ENCODE assay signal across 8 cellular contexts in the genomic region with DNA sequence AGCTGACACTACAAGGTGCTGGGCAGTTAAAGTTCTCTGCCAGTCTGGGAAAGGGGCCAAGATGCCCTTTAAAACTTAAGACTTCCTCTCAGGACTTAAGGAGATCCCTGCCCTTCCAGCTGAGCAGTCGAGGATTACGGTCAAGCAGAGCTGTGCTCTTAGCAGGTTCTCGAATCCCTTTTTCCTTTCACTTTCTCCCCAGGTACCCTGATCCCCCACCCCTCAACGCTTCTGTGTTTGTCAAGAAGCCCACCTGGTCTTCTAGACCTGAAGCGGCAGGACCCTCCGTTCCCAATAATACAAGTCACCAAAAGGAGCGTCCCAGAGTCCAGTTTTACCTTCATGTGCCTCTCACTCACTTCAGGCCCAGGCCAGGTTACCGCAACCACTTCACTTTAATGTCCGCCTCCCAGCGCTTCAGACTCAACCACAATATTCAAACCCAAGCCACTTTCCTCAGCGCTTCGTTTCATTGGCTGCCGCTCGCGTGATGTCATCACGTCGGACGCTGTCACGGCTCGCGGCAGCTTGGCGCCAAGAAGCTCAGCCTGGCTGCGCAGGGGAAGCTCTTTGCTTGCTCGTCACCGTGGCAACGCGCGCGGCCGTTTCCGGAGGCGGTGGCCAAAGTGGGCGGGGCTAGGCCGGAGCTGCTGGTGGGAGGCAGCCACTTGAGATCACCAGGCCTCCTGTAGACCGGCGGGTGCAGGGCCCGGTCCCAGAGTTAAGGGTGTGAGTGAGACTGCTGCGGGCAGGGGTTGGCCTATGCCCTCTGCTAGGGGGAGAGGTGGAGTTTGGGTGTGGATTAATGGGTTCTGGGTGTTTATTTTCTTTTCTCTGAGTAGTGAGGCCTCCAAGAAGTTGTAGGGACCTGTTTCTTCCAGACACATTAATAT. TPM values are rescaled to one million over a fixed set of nuclear protein-coding genes. Genes with fewer than 3 reads are reported as not detected.
DNase-seq lines count a peak whose midpoint lies in the region; ATAC-seq and TF ChIP-seq lines count a peak whose summit lies in the region.

KIF18A (minus strand) TSS at position 431 of the 893 bp plus-strand sequence. CDS start 10,209 bp downstream, outside the sequence.
A gene with protein sequence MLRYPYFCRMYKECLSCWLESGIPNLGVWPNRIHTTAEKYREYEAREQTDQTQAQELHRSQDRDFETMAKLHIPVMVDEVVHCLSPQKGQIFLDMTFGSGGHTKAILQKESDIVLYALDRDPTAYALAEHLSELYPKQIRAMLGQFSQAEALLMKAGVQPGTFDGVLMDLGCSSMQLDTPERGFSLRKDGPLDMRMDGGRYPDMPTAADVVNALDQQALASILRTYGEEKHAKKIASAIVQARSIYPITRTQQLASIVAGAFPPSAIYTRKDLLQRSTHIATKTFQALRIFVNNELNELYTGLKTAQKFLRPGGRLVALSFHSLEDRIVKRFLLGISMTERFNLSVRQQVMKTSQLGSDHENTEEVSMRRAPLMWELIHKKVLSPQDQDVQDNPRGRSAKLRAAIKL (plus strand): TSS at position 663 of the 893 bp plus-strand sequence. CDS start 4,947 bp downstream, outside the sequence.

- H3K4me3 ChIP-seq in AG04450 (ENCODE audit: low read depth, low read length) (peak within 1 kb of the TSS; percentile 74), spleen (peak within 1 kb of the TSS; percentile 52 to 74 (median 63))

- H3K4me3 Mint-ChIP-seq in WTC11: peak within 1 kb of the TSS; percentile 98
- H3K4me3 Mint-ChIP-seq in immature natural killer cell: peak within 1 kb of the TSS; percentile 94 to 98 (median 98)

- POLR2A ChIA-PET in AG04450 (lab: Yijun Ruan, JAX) (interaction anchor here (0.6 to 4.8 kb wide), 7 partner anchors 18 to 411 kb away, joined by 3 to 28 read pairs (median 3); partner anchors contain the start of gene BDNF), WTC11 (lab: Charles Lee) (interaction anchor here (0.6 to 1.9 kb wide), 5 partner anchors 9 to 409 kb away, joined by 3 to 10 read pairs (median 3); no protein-coding TSS in a partner anchor)

- WGBS in spleen, 5 donors: 0 to 1% (median 0%) methylated on average over 11 to 38 of the region's 38 CpGs

- H3K36me3 Mint-ChIP-seq in WTC11 (no peaks in the 10 kb centered on the region), immature natural killer cell (no peaks in the 10 kb centered on the region)

- peak within 1 kb of the TSS; percentile 96 for H3K27ac Mint-ChIP-seq in WTC11
- peak within 1 kb of the TSS; percentile 92 to 100 (median 99) for H3K27ac Mint-ChIP-seq in immature natural killer cell

- intact Hi-C loops in spleen (cut with DNase I; ENCODE audit: low total_unique reads): no loop called here

- TF ChIP-seq CTCF in AG04450 (IDR thresholded peaks at IDR 0.05; ENCODE audit: low read depth, low read length) (no peak), WTC11 (IDR thresholded peaks at IDR 0.05) (no peak), spleen (IDR thresholded peaks at IDR 0.05 in 8 of 11, conservative IDR thresholded peaks at IDR 0.05 in 3 of 11) (peak in 2 of 11 experiments; percentile 17 to 35)

- H3K9me3 Mint-ChIP-seq in WTC11 (no peaks in the 10 kb centered on the region), immature natural killer cell (no peaks in the 10 kb centered on the region)

- H3K27me3 Mint-ChIP-seq in WTC11 (ENCODE audit: low read depth) (no peaks in the 10 kb centered on the region), immature natural killer cell (ENCODE audit: low read depth in 3 of 3) (peaks cover 8 to 15% (median 11%) of the 10 kb centered on the region in 3 donors)

- H3K4me1 Mint-ChIP-seq in WTC11 (peaks cover 27% of the 10 kb centered on the region), immature natural killer cell (peaks cover 49 to 64% of the 10 kb centered on the region in 2 donors)

- H3K36me3 ChIP-seq in spleen: no peaks in the 10 kb centered on the region

- peak in 1 of 3 donors; percentile 71 for TF ChIP-seq POLR2A in spleen (IDR thresholded peaks at IDR 0.05)

- H3K27ac ChIP-seq in AG04450 (ENCODE audit: low read depth, low read length): peak within 1 kb of the TSS; percentile 83
- peak within 1 kb of the TSS; percentile 48 for H3K27ac ChIP-seq in caudate nucleus (ENCODE audit: low read depth, low read length)
- H3K27ac ChIP-seq in spleen: peak within 1 kb of the TSS; percentile 50 to 89 (median 79)

- CTCF ChIA-PET in AG04450 (lab: Charles Lee) (interaction anchor here (0.6 to 2.1 kb wide), 6 partner anchors 18 to 420 kb away, joined by 3 to 5 read pairs (median 4); partner anchors contain the start of gene BDNF), WTC11 (lab: Charles Lee) (interaction anchor here (0.7 to 2.1 kb wide), 6 partner anchors 388 to 1235 kb away, joined by 3 to 13 read pairs (median 6); partner anchors contain the start of gene BDNF)

- H3K27me3 ChIP-seq in AG04450 (ENCODE audit: control insufficient read depth, insufficient read depth, low read length) (no peaks in the 10 kb centered on the region), spleen (replicated peaks in 1 of 7) (no peaks in the 10 kb centered on the region)

- DNase-seq in AG04450 (ENCODE audit: low read depth, low spot score) (peak; percentile 97), NCI-H226 (peak; percentile 99), WTC11 (ENCODE audit: low spot score) (peak; percentile 100), caudate nucleus (lab: John Stamatoyannopoulos, UW) (peak; percentile 78 to 100 (median 98)), immature natural killer cell (peak; percentile 99 to 100 (median 99)), spleen (peak; percentile 100)

- H3K4me1 ChIP-seq in spleen: peaks cover 19 to 73% (median 54%) of the 10 kb centered on the region in 6 donors

- no peaks in the 10 kb centered on the region for H3K9me3 ChIP-seq in AG04450 (ENCODE audit: control insufficient read depth, insufficient read depth, low read length)
- H3K9me3 ChIP-seq in spleen: no peaks in the 10 kb centered on the region

- ATAC-seq in GM18909 (IDR thresholded peaks at IDR 0.05; ENCODE audit: poor library complexity, unreplicated experiment) (peak; percentile 95), HG03175 (IDR thresholded peaks at IDR 0.05; ENCODE audit: unreplicated experiment) (peak; percentile 90), WTC11 (peak; percentile 92)

TF ChIP-seq in WTC11, 78 proteins besides CTCF, POLR2A, EP300 and RAD21 (continues in another document):
- TF ChIP-seq ZBTB21 (CRISPR knock-in tag; IDR thresholded peaks at IDR 0.05; ENCODE audit: borderline replicate concordance): peak; percentile 81
- 0 out of 2 replicates have a peak, but pooled peaks have one; percentile 10 for TF ChIP-seq SMAD3 (CRISPR knock-in tag; IDR thresholded peaks at IDR 0.05; ENCODE audit: borderline replicate concordance)
- TF ChIP-seq ZNF396 (CRISPR knock-in tag; IDR thresholded peaks at IDR 0.05; ENCODE audit: borderline replicate concordance): no peak
- no peak for TF ChIP-seq STAT6 (CRISPR knock-in tag; conservative IDR thresholded peaks at IDR 0.05; ENCODE audit: low read depth)
- TF ChIP-seq SMAD4 (CRISPR knock-in tag; IDR thresholded peaks at IDR 0.05): no peak
- TF ChIP-seq, protein P1, sequence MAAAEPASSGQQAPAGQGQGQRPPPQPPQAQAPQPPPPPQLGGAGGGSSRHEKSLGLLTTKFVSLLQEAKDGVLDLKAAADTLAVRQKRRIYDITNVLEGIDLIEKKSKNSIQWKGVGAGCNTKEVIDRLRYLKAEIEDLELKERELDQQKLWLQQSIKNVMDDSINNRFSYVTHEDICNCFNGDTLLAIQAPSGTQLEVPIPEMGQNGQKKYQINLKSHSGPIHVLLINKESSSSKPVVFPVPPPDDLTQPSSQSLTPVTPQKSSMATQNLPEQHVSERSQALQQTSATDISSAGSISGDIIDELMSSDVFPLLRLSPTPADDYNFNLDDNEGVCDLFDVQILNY (CRISPR knock-in tag; IDR thresholded peaks at IDR 0.05): peak; percentile 99

RNA-seq across cellular contexts. Expression of gene KIF18A, which starts in this region (rescaled TPM):
- 5.4 and 8.9 TPM in 2 replicates for polyA plus RNA-seq in AG04450 (2011; rRNA removed)
- polyA minus RNA-seq in AG04450 (2011; rRNA and poly(A)+ RNA removed): 12.3 and 15.0 TPM in 2 replicates
- 16.6 to 20.6 TPM (median 18.6 TPM) in 3 replicates for total RNA-seq in WTC11 (2021)
- 1 to 10 TPM in 2 of 3 donors, under 1 TPM in 1; 0.99 to 1.3 (median 1.1) TPM for polyA plus RNA-seq in immature natural killer cell
- total RNA-seq in spleen: 1 to 10 TPM; 1.2 to 6.6 (median 2.5) TPM
- polyA plus RNA-seq in spleen: 1 to 10 TPM in 1 of 3 donors, under 1 TPM in 2; 0.54 to 1.7 (median 0.61) TPM

RNA-seq across cellular contexts. Expression of the second gene that starts in this region (rescaled TPM):
- polyA plus RNA-seq in AG04450 (2011; rRNA removed) (11.1 and 15.2 TPM in 2 replicates), immature natural killer cell (1 to 10 TPM; 5.2 to 7.4 (median 7.2) TPM), spleen (1 to 10 TPM; 3.7 to 4.7 (median 4.3) TPM)
- polyA minus RNA-seq in AG04450 (2011; rRNA and poly(A)+ RNA removed): 27.7 and 34.2 TPM in 2 replicates
- total RNA-seq in WTC11 (2021) (13.2 to 16.3 TPM (median 15.8 TPM) in 3 replicates), spleen (10 to 100 TPM; 13.8 to 23.7 (median 17.3) TPM)

Comparison
In these comparisons a context has a peak if more than half of its experiments do, and no peak if none do; other contexts are left out.
1. Peak in every context shown above with its lines: DNase-seq, ATAC-seq, H3K4me3 ChIP-seq and H3K27ac ChIP-seq.